1 cellular context compared by ENCODE assay signal in the genomic region with DNA sequence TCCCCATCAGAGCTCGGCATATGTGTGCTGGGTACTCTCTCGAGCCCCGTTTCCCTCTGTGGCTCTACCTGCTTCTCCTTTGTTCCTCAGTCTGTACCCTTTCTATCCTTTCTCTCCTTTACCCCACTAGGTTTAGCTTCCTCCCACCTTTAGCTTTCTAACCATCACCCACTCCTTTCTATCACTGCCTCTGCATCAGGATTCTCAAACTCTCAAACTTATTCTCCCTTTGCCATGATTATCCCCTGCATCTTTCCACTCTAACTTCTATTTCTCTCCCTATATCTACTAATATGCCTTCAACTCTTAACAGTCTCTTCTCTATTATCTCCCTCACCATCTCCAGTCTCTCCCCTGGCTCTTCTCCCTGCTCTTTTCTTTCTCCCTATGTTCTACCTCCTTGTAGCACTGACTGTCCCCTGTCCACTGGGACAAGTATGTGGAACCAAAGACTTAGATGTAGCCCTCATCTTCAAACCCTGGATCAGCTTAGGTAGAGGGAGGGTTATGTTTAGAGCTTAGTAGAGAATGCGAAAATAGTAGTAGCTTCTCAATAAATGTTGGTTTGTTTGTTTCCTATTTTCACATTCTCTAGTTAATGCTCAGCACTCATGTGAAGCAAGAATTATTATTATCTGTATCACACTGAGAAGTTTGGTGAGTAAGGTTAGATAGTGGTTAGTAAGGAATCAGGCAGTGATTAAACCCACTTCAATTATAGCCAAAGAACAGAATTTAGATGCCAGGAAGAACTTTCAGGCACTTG.
TF ChIP-seq lines count a peak whose summit lies in the region.

No MANE protein-coding gene starts in this region.

TF ChIP-seq in K562, 482 proteins besides CTCF, POLR2A, EP300 and RAD21 (continued from another document):
- TF ChIP-seq, protein P1, sequence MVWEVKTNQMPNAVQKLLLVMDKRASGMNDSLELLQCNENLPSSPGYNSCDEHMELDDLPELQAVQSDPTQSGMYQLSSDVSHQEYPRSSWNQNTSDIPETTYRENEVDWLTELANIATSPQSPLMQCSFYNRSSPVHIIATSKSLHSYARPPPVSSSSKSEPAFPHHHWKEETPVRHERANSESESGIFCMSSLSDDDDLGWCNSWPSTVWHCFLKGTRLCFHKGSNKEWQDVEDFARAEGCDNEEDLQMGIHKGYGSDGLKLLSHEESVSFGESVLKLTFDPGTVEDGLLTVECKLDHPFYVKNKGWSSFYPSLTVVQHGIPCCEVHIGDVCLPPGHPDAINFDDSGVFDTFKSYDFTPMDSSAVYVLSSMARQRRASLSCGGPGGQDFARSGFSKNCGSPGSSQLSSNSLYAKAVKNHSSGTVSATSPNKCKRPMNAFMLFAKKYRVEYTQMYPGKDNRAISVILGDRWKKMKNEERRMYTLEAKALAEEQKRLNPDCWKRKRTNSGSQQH (CRISPR knock-in tag; IDR thresholded peaks at IDR 0.05), result 0 out of 2 replicates have a peak, but pooled peaks have one; percentile 47
- TF ChIP-seq KLF16 (IDR thresholded peaks at IDR 0.05) (no peak), HDAC1 (IDR thresholded peaks at IDR 0.05) (0 out of 4 replicates have a peak, but pooled peaks of 1 of the 2 experiments have one; percentile 28), DPF2 (IDR thresholded peaks at IDR 0.05) (0 out of 2 replicates have a peak, but pooled peaks have one; percentile 16), DNMT1 (IDR thresholded peaks at IDR 0.05) (no peak), ELF4 (CRISPR knock-in tag; IDR thresholded peaks at IDR 0.05) (0 out of 2 replicates have a peak, but pooled peaks have one; percentile 31), ZNF76 (CRISPR knock-in tag; IDR thresholded peaks at IDR 0.05; ENCODE audit: borderline replicate concordance) (no peak), MAZ (CRISPR knock-in tag; conservative IDR thresholded peaks at IDR 0.05 in 1 of 2, IDR thresholded peaks at IDR 0.05 in 1 of 2) (no peak), STAT5B (CRISPR knock-in tag; IDR thresholded peaks at IDR 0.05) (no peak), PHF8 (IDR thresholded peaks at IDR 0.05; ENCODE audit: borderline replicate concordance, low read length) (no peak), ZNF408 (CRISPR knock-in tag; IDR thresholded peaks at IDR 0.05; ENCODE audit: low read depth) (no peak), MTA1 (IDR thresholded peaks at IDR 0.05; ENCODE audit: borderline replicate concordance) (peak; percentile 35; the same call in 1 of the 2 replicates), ZNF77 (CRISPR knock-in tag; IDR thresholded peaks at IDR 0.05) (no peak), BMI1 (IDR thresholded peaks at IDR 0.05; ENCODE audit: low read length) (no peak), ZNF586 (CRISPR knock-in tag; conservative IDR thresholded peaks at IDR 0.05) (no peak), WHSC1 (IDR thresholded peaks at IDR 0.05; ENCODE audit: low read length) (no peak)
- TF ChIP-seq, protein P2, sequence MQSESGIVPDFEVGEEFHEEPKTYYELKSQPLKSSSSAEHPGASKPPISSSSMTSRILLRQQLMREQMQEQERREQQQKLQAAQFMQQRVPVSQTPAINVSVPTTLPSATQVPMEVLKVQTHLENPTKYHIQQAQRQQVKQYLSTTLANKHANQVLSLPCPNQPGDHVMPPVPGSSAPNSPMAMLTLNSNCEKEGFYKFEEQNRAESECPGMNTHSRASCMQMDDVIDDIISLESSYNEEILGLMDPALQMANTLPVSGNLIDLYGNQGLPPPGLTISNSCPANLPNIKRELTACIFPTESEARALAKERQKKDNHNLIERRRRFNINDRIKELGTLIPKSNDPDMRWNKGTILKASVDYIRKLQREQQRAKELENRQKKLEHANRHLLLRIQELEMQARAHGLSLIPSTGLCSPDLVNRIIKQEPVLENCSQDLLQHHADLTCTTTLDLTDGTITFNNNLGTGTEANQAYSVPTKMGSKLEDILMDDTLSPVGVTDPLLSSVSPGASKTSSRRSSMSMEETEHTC (IDR thresholded peaks at IDR 0.05), result no peak
- TF ChIP-seq, protein P3, sequence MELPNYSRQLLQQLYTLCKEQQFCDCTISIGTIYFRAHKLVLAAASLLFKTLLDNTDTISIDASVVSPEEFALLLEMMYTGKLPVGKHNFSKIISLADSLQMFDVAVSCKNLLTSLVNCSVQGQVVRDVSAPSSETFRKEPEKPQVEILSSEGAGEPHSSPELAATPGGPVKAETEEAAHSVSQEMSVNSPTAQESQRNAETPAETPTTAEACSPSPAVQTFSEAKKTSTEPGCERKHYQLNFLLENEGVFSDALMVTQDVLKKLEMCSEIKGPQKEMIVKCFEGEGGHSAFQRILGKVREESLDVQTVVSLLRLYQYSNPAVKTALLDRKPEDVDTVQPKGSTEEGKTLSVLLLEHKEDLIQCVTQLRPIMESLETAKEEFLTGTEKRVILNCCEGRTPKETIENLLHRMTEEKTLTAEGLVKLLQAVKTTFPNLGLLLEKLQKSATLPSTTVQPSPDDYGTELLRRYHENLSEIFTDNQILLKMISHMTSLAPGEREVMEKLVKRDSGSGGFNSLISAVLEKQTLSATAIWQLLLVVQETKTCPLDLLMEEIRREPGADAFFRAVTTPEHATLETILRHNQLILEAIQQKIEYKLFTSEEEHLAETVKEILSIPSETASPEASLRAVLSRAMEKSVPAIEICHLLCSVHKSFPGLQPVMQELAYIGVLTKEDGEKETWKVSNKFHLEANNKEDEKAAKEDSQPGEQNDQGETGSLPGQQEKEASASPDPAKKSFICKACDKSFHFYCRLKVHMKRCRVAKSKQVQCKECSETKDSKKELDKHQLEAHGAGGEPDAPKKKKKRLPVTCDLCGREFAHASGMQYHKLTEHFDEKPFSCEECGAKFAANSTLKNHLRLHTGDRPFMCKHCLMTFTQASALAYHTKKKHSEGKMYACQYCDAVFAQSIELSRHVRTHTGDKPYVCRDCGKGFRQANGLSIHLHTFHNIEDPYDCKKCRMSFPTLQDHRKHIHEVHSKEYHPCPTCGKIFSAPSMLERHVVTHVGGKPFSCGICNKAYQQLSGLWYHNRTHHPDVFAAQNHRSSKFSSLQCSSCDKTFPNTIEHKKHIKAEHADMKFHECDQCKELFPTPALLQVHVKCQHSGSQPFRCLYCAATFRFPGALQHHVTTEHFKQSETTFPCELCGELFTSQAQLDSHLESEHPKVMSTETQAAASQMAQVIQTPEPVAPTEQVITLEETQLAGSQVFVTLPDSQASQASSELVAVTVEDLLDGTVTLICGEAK (IDR thresholded peaks at IDR 0.05), result peak; percentile 30; the same call in 1 of the 2 replicates
- TF ChIP-seq, protein P3 (CRISPR knock-in tag; IDR thresholded peaks at IDR 0.05), result no peak
- TF ChIP-seq, protein P4, sequence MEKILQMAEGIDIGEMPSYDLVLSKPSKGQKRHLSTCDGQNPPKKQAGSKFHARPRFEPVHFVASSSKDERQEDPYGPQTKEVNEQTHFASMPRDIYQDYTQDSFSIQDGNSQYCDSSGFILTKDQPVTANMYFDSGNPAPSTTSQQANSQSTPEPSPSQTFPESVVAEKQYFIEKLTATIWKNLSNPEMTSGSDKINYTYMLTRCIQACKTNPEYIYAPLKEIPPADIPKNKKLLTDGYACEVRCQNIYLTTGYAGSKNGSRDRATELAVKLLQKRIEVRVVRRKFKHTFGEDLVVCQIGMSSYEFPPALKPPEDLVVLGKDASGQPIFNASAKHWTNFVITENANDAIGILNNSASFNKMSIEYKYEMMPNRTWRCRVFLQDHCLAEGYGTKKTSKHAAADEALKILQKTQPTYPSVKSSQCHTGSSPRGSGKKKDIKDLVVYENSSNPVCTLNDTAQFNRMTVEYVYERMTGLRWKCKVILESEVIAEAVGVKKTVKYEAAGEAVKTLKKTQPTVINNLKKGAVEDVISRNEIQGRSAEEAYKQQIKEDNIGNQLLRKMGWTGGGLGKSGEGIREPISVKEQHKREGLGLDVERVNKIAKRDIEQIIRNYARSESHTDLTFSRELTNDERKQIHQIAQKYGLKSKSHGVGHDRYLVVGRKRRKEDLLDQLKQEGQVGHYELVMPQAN (IDR thresholded peaks at IDR 0.05; ENCODE audit: borderline replicate concordance), result no peak
- TF ChIP-seq, protein P5, sequence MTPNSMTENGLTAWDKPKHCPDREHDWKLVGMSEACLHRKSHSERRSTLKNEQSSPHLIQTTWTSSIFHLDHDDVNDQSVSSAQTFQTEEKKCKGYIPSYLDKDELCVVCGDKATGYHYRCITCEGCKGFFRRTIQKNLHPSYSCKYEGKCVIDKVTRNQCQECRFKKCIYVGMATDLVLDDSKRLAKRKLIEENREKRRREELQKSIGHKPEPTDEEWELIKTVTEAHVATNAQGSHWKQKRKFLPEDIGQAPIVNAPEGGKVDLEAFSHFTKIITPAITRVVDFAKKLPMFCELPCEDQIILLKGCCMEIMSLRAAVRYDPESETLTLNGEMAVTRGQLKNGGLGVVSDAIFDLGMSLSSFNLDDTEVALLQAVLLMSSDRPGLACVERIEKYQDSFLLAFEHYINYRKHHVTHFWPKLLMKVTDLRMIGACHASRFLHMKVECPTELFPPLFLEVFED (CRISPR knock-in tag; conservative IDR thresholded peaks at IDR 0.05), result peak; percentile 76
- TF ChIP-seq, protein P6, sequence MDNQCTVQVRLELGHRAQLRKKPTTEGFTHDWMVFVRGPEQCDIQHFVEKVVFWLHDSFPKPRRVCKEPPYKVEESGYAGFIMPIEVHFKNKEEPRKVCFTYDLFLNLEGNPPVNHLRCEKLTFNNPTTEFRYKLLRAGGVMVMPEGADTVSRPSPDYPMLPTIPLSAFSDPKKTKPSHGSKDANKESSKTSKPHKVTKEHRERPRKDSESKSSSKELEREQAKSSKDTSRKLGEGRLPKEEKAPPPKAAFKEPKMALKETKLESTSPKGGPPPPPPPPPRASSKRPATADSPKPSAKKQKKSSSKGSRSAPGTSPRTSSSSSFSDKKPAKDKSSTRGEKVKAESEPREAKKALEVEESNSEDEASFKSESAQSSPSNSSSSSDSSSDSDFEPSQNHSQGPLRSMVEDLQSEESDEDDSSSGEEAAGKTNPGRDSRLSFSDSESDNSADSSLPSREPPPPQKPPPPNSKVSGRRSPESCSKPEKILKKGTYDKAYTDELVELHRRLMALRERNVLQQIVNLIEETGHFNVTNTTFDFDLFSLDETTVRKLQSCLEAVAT (IDR thresholded peaks at IDR 0.05), result peak in 1 of 2 experiments; percentile 65; a peak in 2 of 4 replicates
- TF ChIP-seq, protein P7, sequence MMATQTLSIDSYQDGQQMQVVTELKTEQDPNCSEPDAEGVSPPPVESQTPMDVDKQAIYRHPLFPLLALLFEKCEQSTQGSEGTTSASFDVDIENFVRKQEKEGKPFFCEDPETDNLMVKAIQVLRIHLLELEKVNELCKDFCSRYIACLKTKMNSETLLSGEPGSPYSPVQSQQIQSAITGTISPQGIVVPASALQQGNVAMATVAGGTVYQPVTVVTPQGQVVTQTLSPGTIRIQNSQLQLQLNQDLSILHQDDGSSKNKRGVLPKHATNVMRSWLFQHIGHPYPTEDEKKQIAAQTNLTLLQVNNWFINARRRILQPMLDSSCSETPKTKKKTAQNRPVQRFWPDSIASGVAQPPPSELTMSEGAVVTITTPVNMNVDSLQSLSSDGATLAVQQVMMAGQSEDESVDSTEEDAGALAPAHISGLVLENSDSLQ (IDR thresholded peaks at IDR 0.05), result peak; percentile 16; the same call in 1 of the 2 replicates
- TF ChIP-seq, protein P8, sequence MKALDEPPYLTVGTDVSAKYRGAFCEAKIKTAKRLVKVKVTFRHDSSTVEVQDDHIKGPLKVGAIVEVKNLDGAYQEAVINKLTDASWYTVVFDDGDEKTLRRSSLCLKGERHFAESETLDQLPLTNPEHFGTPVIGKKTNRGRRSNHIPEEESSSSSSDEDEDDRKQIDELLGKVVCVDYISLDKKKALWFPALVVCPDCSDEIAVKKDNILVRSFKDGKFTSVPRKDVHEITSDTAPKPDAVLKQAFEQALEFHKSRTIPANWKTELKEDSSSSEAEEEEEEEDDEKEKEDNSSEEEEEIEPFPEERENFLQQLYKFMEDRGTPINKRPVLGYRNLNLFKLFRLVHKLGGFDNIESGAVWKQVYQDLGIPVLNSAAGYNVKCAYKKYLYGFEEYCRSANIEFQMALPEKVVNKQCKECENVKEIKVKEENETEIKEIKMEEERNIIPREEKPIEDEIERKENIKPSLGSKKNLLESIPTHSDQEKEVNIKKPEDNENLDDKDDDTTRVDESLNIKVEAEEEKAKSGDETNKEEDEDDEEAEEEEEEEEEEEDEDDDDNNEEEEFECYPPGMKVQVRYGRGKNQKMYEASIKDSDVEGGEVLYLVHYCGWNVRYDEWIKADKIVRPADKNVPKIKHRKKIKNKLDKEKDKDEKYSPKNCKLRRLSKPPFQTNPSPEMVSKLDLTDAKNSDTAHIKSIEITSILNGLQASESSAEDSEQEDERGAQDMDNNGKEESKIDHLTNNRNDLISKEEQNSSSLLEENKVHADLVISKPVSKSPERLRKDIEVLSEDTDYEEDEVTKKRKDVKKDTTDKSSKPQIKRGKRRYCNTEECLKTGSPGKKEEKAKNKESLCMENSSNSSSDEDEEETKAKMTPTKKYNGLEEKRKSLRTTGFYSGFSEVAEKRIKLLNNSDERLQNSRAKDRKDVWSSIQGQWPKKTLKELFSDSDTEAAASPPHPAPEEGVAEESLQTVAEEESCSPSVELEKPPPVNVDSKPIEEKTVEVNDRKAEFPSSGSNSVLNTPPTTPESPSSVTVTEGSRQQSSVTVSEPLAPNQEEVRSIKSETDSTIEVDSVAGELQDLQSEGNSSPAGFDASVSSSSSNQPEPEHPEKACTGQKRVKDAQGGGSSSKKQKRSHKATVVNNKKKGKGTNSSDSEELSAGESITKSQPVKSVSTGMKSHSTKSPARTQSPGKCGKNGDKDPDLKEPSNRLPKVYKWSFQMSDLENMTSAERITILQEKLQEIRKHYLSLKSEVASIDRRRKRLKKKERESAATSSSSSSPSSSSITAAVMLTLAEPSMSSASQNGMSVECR (CRISPR knock-in tag; IDR thresholded peaks at IDR 0.05), result no peak
- TF ChIP-seq, protein P9, sequence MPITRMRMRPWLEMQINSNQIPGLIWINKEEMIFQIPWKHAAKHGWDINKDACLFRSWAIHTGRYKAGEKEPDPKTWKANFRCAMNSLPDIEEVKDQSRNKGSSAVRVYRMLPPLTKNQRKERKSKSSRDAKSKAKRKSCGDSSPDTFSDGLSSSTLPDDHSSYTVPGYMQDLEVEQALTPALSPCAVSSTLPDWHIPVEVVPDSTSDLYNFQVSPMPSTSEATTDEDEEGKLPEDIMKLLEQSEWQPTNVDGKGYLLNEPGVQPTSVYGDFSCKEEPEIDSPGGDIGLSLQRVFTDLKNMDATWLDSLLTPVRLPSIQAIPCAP (CRISPR knock-in tag; IDR thresholded peaks at IDR 0.05; ENCODE audit: borderline replicate concordance), result no peak
